28 cellular contexts compared by ENCODE assay signal in the genomic region with DNA sequence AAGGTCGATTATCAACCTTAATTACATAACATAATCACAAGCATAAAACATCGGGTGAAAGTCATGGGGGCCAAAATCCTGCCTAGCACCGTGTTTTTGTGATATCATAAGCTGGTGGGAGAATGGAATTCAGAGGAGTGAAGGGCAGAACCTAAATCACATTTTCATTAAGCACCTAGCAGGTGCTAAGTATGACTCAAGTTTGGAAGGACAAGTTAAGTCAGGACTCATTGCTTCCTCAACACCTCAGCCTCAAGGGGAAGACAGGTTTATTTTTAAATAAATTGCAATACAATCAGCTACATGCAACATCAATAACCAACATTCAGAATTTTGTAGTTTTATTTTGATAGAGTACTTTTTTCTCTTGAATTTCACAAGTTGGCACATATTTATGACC. TPM values are rescaled to one million over a fixed set of nuclear protein-coding genes. Genes with fewer than 3 reads are reported as not detected.
"Had no signal": no experiment of that assay in that cellular context is flagged by ENCODE, and none has a peak within 500 bp of the region (broad histone marks: within the 10 kb centered on the region; RNA-seq: fewer than 3 reads in every experiment).

No MANE protein-coding gene starts in this region.

- DNase-seq: activated CD4-positive, alpha-beta memory T cell treated with anti-CD3 and anti-CD28 coated beads, Interleukin-2, amount 10 ng/mL, durations not matched to agents 7 days and 5 days; activated CD4-positive, alpha-beta T cell treated with anti-CD3 and anti-CD28 coated beads for 1 hour; activated CD4-positive, alpha-beta T cell treated with anti-CD3 and anti-CD28 coated beads for 4 hours; activated CD4-positive, alpha-beta T cell treated with anti-CD3 and anti-CD28 coated beads, Interleukin-2, amount 10 ng/mL, durations not matched to agents 7 days and 5 days; activated CD4-positive, alpha-beta T cell treated with anti-CD3 and anti-CD28 coated beads, Interleukin-2, amount 50 U/mL, for 4 hours; activated CD8-positive, alpha-beta memory T cell treated with anti-CD3 and anti-CD28 coated beads, Interleukin-2, amount 50 U/mL, for 48 hours; activated gamma-delta T cell; activated naive CD4-positive, alpha-beta T cell; activated naive CD4-positive, alpha-beta T cell treated with anti-CD3 and anti-CD28 coated beads, Interleukin-2, amount 10 ng/mL, durations not matched to agents 7 days and 5 days; activated naive CD8-positive, alpha-beta T cell treated with anti-CD3 and anti-CD28 coated beads, Interleukin-2, amount 10 ng/mL, durations not matched to agents 7 days and 5 days; activated T-cell treated with anti-CD3 and anti-CD28 coated beads for 4 hours; activated T-cell treated with anti-CD3 and anti-CD28 coated beads, Interleukin-2, amount 50 U/mL, for 24 hours; activated T-cell treated with anti-CD3 and anti-CD28 coated beads, Interleukin-2, amount 50 U/mL, for 72 hours; caudate nucleus; cortex of kidney; dermis blood vessel endothelial cell; effector CD4-positive, alpha-beta T cell; effector memory CD8-positive, alpha-beta T cell; foreskin melanocyte; heart right ventricle; T-helper 2 cell had no signal

- H3K27me3 ChIP-seq: ascending aorta, gastroesophageal sphincter, heart right ventricle had no signal

- H3K4me3 ChIP-seq: ascending aorta, gastroesophageal sphincter, heart right ventricle had no signal

- H3K9me3 ChIP-seq: ascending aorta, gastroesophageal sphincter had no signal

- H3K27ac ChIP-seq: ascending aorta, epithelial cell of prostate, gastroesophageal sphincter, heart right ventricle had no signal

- ATAC-seq: activated naive CD4-positive, alpha-beta T cell treated with anti-CD3 and anti-CD28 coated beads, Interleukin-2, amount 50 U/mL, for 72 hours; activated T-cell treated with anti-CD3 and anti-CD28 coated beads, Interleukin-2, amount 50 U/mL, for 72 hours; effector memory CD8-positive, alpha-beta T cell; gastroesophageal sphincter; heart right ventricle; WTC11 had no signal

- FAIRE-seq: colon had no signal

- H3K36me3 ChIP-seq: ascending aorta, gastroesophageal sphincter, heart right ventricle had no signal

RNA-seq across cellular contexts. Expression of a gene that starts 33.5 kb away (rescaled TPM):
- total RNA-seq: T-helper 1 cell treated with Interleukin-12 subunit alpha and Interleukin-12 subunit beta and Interleukin-4 antibody, amounts not matched to agents 30 ng/mL and 1 ng/mL, for 36 hours had no signal
